Comparison of ENCODE assay signal across 17 cellular contexts in the genomic region with DNA sequence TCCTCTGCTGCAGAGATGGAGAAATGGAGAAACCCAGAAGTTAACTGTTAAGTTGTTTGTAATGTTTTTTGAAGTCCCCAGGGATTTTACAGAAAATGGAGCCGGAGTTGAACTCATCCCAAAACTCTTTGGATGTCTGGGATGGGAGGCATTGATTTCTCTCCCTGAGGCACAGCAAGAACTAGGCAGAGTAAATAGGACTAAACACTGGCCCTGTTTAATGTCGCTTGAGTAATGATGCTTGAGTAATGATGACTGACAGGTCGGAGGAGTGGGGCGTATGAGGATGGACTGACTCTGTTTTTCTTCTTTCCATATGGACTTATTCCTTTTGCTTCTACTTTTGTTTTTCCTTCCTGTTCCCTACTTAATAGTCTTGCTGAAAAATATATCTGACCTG.
DNase-seq lines count a peak whose midpoint lies in the region; ATAC-seq, FAIRE-seq and TF ChIP-seq lines count a peak whose summit lies in the region.
"Had no signal": no experiment of that assay in that cellular context is flagged by ENCODE, and none has a peak within 500 bp of the region (broad histone marks: within the 10 kb centered on the region; RNA-seq: fewer than 3 reads in every experiment).

No MANE protein-coding gene starts in this region.

- no peak for TF ChIP-seq EP300 in K562 (IDR thresholded peaks at IDR 0.05; ENCODE audit: low read length)

- H3K27ac ChIP-seq in HEK293 (ENCODE audit: extremely low read depth, low read depth, low read length) = no peak overlapping the region
- no peak overlapping the region for H3K27ac ChIP-seq in K562 (ENCODE audit: extremely low read depth, low read depth, low read length)
- H3K27ac ChIP-seq in psoas muscle = peak overlapping the region; percentile 58
- peak overlapping the region in 1 of 2 donors; percentile 15 for H3K27ac ChIP-seq in right atrium auricular region

- no peaks in the 10 kb centered on the region for H3K36me3 ChIP-seq in HEK293 (ENCODE audit: control insufficient read depth in 2 of 2, insufficient read depth in 1 of 2, low read length in 2 of 2)
- H3K36me3 ChIP-seq in K562 (ENCODE audit: control insufficient read depth, insufficient read depth, low read length) = no peaks in the 10 kb centered on the region
- H3K36me3 ChIP-seq in psoas muscle (ENCODE audit: insufficient read depth in 1 of 2, low read depth in 1 of 2) = no peaks in the 10 kb centered on the region
- H3K36me3 ChIP-seq in right atrium auricular region = no peaks in the 10 kb centered on the region
- H3K36me3 ChIP-seq: BE2C had no signal

- H3K4me1 ChIP-seq in HEK293 (ENCODE audit: control insufficient read depth, insufficient read depth, low read length) (peaks cover 15% of the 10 kb centered on the region), K562 (replicated peaks in 1 of 2; ENCODE audit: control insufficient read depth in 2 of 2, insufficient read depth in 2 of 2, low read length in 2 of 2) (no peaks in the 10 kb centered on the region), psoas muscle (peaks cover 65% of the 10 kb centered on the region), right atrium auricular region (peaks cover 0 to 41% of the 10 kb centered on the region in 2 donors)
- H3K4me1 ChIP-seq: BE2C had no signal

- CTCF ChIA-PET in HEK293 (lab: Yijun Ruan, JAX) = no interaction called here
- CTCF ChIA-PET in K562 (lab: Yijun Ruan, JAX; ENCODE audit: low intra/inter-chr PET ratio) = no interaction called here

- no peak for TF ChIP-seq RAD21 in K562 (CRISPR knock-in tag; conservative IDR thresholded peaks at IDR 0.05 in 1 of 2, IDR thresholded peaks at IDR 0.05 in 1 of 2)

- TF ChIP-seq POLR2A in K562 (conservative IDR thresholded peaks at IDR 0.05) = no peak

- H4K20me1 ChIP-seq in K562 (replicated peaks; ENCODE audit: control insufficient read depth, insufficient read depth, low read length) = no peaks in the 10 kb centered on the region

- H3K9me3 ChIP-seq in HEK293 (ENCODE audit: control insufficient read depth, insufficient read depth, low read depth, low read length) (no peaks in the 10 kb centered on the region), K562 (replicated peaks; ENCODE audit: control insufficient read depth, insufficient read depth, low read depth, low read length) (no peaks in the 10 kb centered on the region), psoas muscle (no peaks in the 10 kb centered on the region), right atrium auricular region (no peaks in the 10 kb centered on the region)
- H3K9me3 ChIP-seq: BE2C had no signal

- no peaks in the 10 kb centered on the region for H3K79me2 ChIP-seq in K562 (ENCODE audit: control insufficient read depth, insufficient read depth, low read length)

- H3K27me3 ChIP-seq in K562 (ENCODE audit: control insufficient read depth in 2 of 2, insufficient read depth in 2 of 2, low read length in 2 of 2) (peaks cover 0 to 6% of the 10 kb centered on the region in 2 experiments; a peak in 3 of 5 replicates), psoas muscle (ENCODE audit: insufficient read depth in 3 of 3, low read length in 2 of 3) (no peaks in the 10 kb centered on the region), right atrium auricular region (no peaks in the 10 kb centered on the region)
- H3K27me3 ChIP-seq: BE2C had no signal

- H3K9ac ChIP-seq in K562 (ENCODE audit: insufficient read depth in 1 of 2, low read depth in 2 of 2, low read length in 2 of 2) = no peak overlapping the region

- H3K9me1 ChIP-seq in K562 (ENCODE audit: control insufficient read depth, insufficient read depth, low read length) = no peaks in the 10 kb centered on the region

- no peak overlapping the region for H2AFZ ChIP-seq in K562 (ENCODE audit: low read depth, low read length)

- H3K4me2 ChIP-seq in K562 (ENCODE audit: insufficient read depth, low read length) = no peak overlapping the region

- in situ Hi-C loops in K562 (cut with MboI) = no loop called here

- intact Hi-C loops in K562 (cut with micrococcal nuclease) (no loop called here), psoas muscle (cut with DNase I) (no loop called here)

- FAIRE-seq in K562 (lab: Jason Lieb, UNC) = no peak

- no peak for TF ChIP-seq CTCF in HEK293 (tag by site-specific recombination; IDR thresholded peaks at IDR 0.05)
- no peak for TF ChIP-seq CTCF in K562 (IDR thresholded peaks at IDR 0.05 in 2 of 3, conservative IDR thresholded peaks at IDR 0.05 in 1 of 3; ENCODE audit: insufficient read depth in 2 of 3, low read depth in 1 of 3, low read length in 3 of 3)
- no peak for TF ChIP-seq CTCF in psoas muscle (IDR thresholded peaks at IDR 0.05)
- TF ChIP-seq CTCF in right atrium auricular region (IDR thresholded peaks at IDR 0.05) = no peak

- 0% methylated on average over 4 of the region's 4 CpGs for WGBS in K562 (ENCODE audit: insufficient coverage, low coverage, missing lambda C conversion rate)
- WGBS in psoas muscle, 3 donors = 69 to 79% (median 72%) methylated on average over 4 of the region's 4 CpGs

- no TSS peak for BruUV-seq in K562 (replicated peaks; lab: Mats Ljungman, UMichigan)

- ATAC-seq in K562 (no peak), psoas muscle (peak in 2 of 4 donors; percentile 67 to 72), HG02938 (IDR thresholded peaks at IDR 0.05; ENCODE audit: unreplicated experiment) (no peak), HG03469 (IDR thresholded peaks at IDR 0.05; ENCODE audit: unreplicated experiment) (no peak)
- ATAC-seq: SK-N-SH treated with all-trans-retinoic acid at 6 μM for 48 hours had no signal

- H3K4me3 ChIP-seq in HEK293 (ENCODE audit: low read depth, low read length) = no peak overlapping the region
- H3K4me3 ChIP-seq in K562 = no peak overlapping the region
- no peak overlapping the region for H3K4me3 ChIP-seq in psoas muscle
- H3K4me3 ChIP-seq in right atrium auricular region = no peak overlapping the region

- POLR2A ChIA-PET in HEK293 (lab: Yijun Ruan, JAX) (no interaction called here), K562 (lab: Yijun Ruan, JAX) (no interaction called here)

- DNase-seq in HuH-7 (ENCODE audit: low spot score) = peak; percentile 57
- DNase-seq in K562 (ENCODE audit: extremely low read depth in 1 of 4, low spot score in 3 of 4) = no peak
- no peak for DNase-seq in psoas muscle
- no peak for DNase-seq in right atrium auricular region (ENCODE audit: low spot score)
- DNase-seq: BE2C; CD4-positive, alpha-beta T cell; H9; KBM-7; NCI-H1048; NCI-H1694; NCI-H226; NCI-H526 treated with DMSO at 0.1 percent for 48 hours; SHP77 treated with DMSO at 0.1 percent for 48 hours had no signal

TF ChIP-seq in HEK293, 187 proteins besides CTCF, POLR2A, EP300 and RAD21 (continues in another document):
- TF ChIP-seq, protein P1, sequence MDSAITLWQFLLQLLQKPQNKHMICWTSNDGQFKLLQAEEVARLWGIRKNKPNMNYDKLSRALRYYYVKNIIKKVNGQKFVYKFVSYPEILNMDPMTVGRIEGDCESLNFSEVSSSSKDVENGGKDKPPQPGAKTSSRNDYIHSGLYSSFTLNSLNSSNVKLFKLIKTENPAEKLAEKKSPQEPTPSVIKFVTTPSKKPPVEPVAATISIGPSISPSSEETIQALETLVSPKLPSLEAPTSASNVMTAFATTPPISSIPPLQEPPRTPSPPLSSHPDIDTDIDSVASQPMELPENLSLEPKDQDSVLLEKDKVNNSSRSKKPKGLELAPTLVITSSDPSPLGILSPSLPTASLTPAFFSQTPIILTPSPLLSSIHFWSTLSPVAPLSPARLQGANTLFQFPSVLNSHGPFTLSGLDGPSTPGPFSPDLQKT (IDR thresholded peaks at IDR 0.05; ENCODE audit: borderline replicate concordance, low read depth, low read length) = no peak
- TF ChIP-seq WT1 (tag by site-specific recombination; IDR thresholded peaks at IDR 0.05) (peak; percentile 79), ZNF621 (tag by site-specific recombination; IDR thresholded peaks at IDR 0.05) (no peak), OSR2 (tag by site-specific recombination; IDR thresholded peaks at IDR 0.05) (no peak), KLF16 (tag by site-specific recombination; IDR thresholded peaks at IDR 0.05) (no peak), ZNF530 (tag by site-specific recombination; IDR thresholded peaks at IDR 0.05; ENCODE audit: low read depth) (no peak), ZNF146 (tag by site-specific recombination; IDR thresholded peaks at IDR 0.05) (no peak)

TF ChIP-seq in K562, 482 proteins besides CTCF, POLR2A, EP300 and RAD21 (continues in another document):
- no peak for TF ChIP-seq ZNF511 (CRISPR knock-in tag; IDR thresholded peaks at IDR 0.05)
- peak; percentile 33; the same call in 1 of the 2 replicates for TF ChIP-seq PKNOX1 (IDR thresholded peaks at IDR 0.05)
- TF ChIP-seq MIER1 (IDR thresholded peaks at IDR 0.05; ENCODE audit: low read depth) = no peak
- no peak for TF ChIP-seq MXI1 (IDR thresholded peaks at IDR 0.05; ENCODE audit: low read depth, low read length)
- TF ChIP-seq BRF2 (IDR thresholded peaks at IDR 0.05; ENCODE audit: borderline replicate concordance, insufficient read depth, insufficient read length) = no peak

Comparison
In these comparisons a context has a peak if more than half of its experiments do, and no peak if none do; other contexts are left out.
1. Of the 44 proteins assayed by ChIP-seq in both K562 and HEK293: peak only in K562: none; only in HEK293: TSHZ1 and ZBTB17; in both: none; in neither: 42.